In genomic region chr11:121670792-121671275, GRCh38 we compare ENCODE assay signal across 12 cellular contexts.
DNase-seq lines count a peak whose midpoint lies in the region; FAIRE-seq and TF ChIP-seq lines count a peak whose summit lies in the region.
"Had no signal": no experiment of that assay in that cellular context is flagged by ENCODE, and none has a peak within 500 bp of the region (broad histone marks: within the 10 kb centered on the region; RNA-seq: fewer than 3 reads in every experiment).

No MANE protein-coding gene starts in this region.

- peaks cover 10% of the 10 kb centered on the region for H3K4me1 Mint-ChIP-seq in endothelial cell (ENCODE audit: unreplicated experiment)

- H3K4me2 ChIP-seq in trophoblast cell (ENCODE audit: low read length), result no peak overlapping the region

- H3K27ac Mint-ChIP-seq in endothelial cell (ENCODE audit: unreplicated experiment), result no peak overlapping the region

- peak overlapping the region; percentile 93 for H2BK12ac ChIP-seq in trophoblast cell (ENCODE audit: low read length)

- no peak for TF ChIP-seq CTCF in dorsolateral prefrontal cortex (IDR thresholded peaks at IDR 0.05 in 54 of 56, conservative IDR thresholded peaks at IDR 0.05 in 2 of 56; ENCODE audit: low read depth in 1 of 56, partially characterized antibody in 56 of 56)
- TF ChIP-seq CTCF in endothelial cell (IDR thresholded peaks at IDR 0.05; ENCODE audit: unreplicated experiment), result no peak

- H3K27ac ChIP-seq in dorsolateral prefrontal cortex (peak overlapping the region; percentile 51 to 95 (median 85)), trophoblast cell (ENCODE audit: low read depth, low read length) (no peak overlapping the region)
- H3K27ac ChIP-seq: SK-N-MC, spleen had no signal

- no peak overlapping the region for H3K18ac ChIP-seq in trophoblast cell (ENCODE audit: low read length)

- H3K4me3 ChIP-seq in dorsolateral prefrontal cortex (peak overlapping the region in 51 of 59 donors; percentile 3 to 59 (median 29)), trophoblast cell (ENCODE audit: low read depth, low read length) (no peak overlapping the region)
- H3K4me3 ChIP-seq: SK-N-MC, spleen had no signal

- H3K27me3 ChIP-seq in dorsolateral prefrontal cortex, result no peaks in the 10 kb centered on the region
- no peaks in the 10 kb centered on the region for H3K27me3 ChIP-seq in trophoblast cell (ENCODE audit: insufficient read depth, low read length)
- H3K27me3 ChIP-seq: spleen had no signal

- H2AFZ ChIP-seq in trophoblast cell (ENCODE audit: insufficient read depth, low read length, poor library complexity), result no peak overlapping the region

- H3K9ac ChIP-seq in trophoblast cell (ENCODE audit: low read length), result no peak overlapping the region

- peaks cover under 1% of the 10 kb centered on the region for H3K9me3 ChIP-seq in trophoblast cell (ENCODE audit: insufficient read depth, low read depth, low read length)
- H3K9me3 ChIP-seq: spleen had no signal

- peaks cover 11 to 19% of the 10 kb centered on the region in 2 experiments for H3K4me1 ChIP-seq in trophoblast cell (ENCODE audit: control insufficient read depth in 1 of 2, insufficient read depth in 2 of 2, low read length in 2 of 2)
- H3K4me1 ChIP-seq: spleen had no signal

- H3K36me3 Mint-ChIP-seq in endothelial cell (ENCODE audit: low read depth, unreplicated experiment), result no peaks in the 10 kb centered on the region

- no CpG with 5 or more reads among the region's 5 CpGs for WGBS in trophoblast cell (ENCODE audit: extremely low coverage, insufficient coverage, insufficient read length)

- peak overlapping the region; percentile 73 for H3K14ac ChIP-seq in trophoblast cell (ENCODE audit: low read length)

- H3K79me1 ChIP-seq in trophoblast cell (ENCODE audit: low read length), result peaks cover 11% of the 10 kb centered on the region

- H2BK5ac ChIP-seq in trophoblast cell (ENCODE audit: low read depth, low read length, poor library complexity), result peak overlapping the region; percentile 18

- no peak overlapping the region for H2AK5ac ChIP-seq in trophoblast cell (ENCODE audit: low read length)

- no peak overlapping the region for H3K4me3 Mint-ChIP-seq in endothelial cell (ENCODE audit: unreplicated experiment)

- peak; percentile 96 for FAIRE-seq in A204.1 (lab: Jason Lieb, UNC)

- intact Hi-C loops in dorsolateral prefrontal cortex (cut with DNase I), result loop anchor here in 1 of 2 donors (2.0 kb wide), 1 partner anchor 52 kb away; no protein-coding TSS in a partner anchor

- no peaks in the 10 kb centered on the region for H3K27me3 Mint-ChIP-seq in endothelial cell (ENCODE audit: unreplicated experiment)

- no peak overlapping the region for H4K12ac ChIP-seq in trophoblast cell (ENCODE audit: low read depth, low read length)

- DNase-seq in NCI-H1105 (lab: John Stamatoyannopoulos, UW), result peak; percentile 34
- DNase-seq in dorsolateral prefrontal cortex, result no peak
- no peak for DNase-seq in trophoblast cell
- DNase-seq in NCI-H1694 treated with DMSO at 0.1 percent for 48 hours (lab: John Stamatoyannopoulos, UW), result no peak
- DNase-seq in NCI-H524 treated with DMSO at 0.1 percent for 48 hours (lab: John Stamatoyannopoulos, UW), result no peak
- DNase-seq in GF-D8 (lab: John Stamatoyannopoulos, UW), result no peak
- DNase-seq in endothelial cell (ENCODE audit: low spot score), result no peak
- DNase-seq: activated CD4-positive, CD25-positive, alpha-beta regulatory T cell; NCI-H1436 treated with DMSO at 0.1 percent for 48 hours; spleen had no signal

- no peak overlapping the region for H4K8ac ChIP-seq in trophoblast cell (ENCODE audit: low read depth, low read length)

- H3K4ac ChIP-seq in trophoblast cell (ENCODE audit: low read depth, low read length), result no peak overlapping the region

- H4K91ac ChIP-seq in trophoblast cell (ENCODE audit: low read depth, low read length), result peak overlapping the region; percentile 47

- no peaks in the 10 kb centered on the region for H3K79me2 ChIP-seq in trophoblast cell (ENCODE audit: control insufficient read depth, insufficient read depth, low read length, poor library complexity)

- no peak overlapping the region for H3K23ac ChIP-seq in trophoblast cell (ENCODE audit: low read length)

- H2BK120ac ChIP-seq in trophoblast cell (ENCODE audit: insufficient read depth, low read length, poor library complexity), result peak overlapping the region; percentile 85

- H3K36me3 ChIP-seq in trophoblast cell (ENCODE audit: control insufficient read depth in 1 of 2, insufficient read depth in 2 of 2, low read length in 2 of 2), result no peaks in the 10 kb centered on the region
- H3K36me3 ChIP-seq: spleen had no signal

- H3K9me3 Mint-ChIP-seq in endothelial cell (ENCODE audit: unreplicated experiment), result no peaks in the 10 kb centered on the region
